ENCODE assay signal across 1 cellular context in the genomic region with DNA sequence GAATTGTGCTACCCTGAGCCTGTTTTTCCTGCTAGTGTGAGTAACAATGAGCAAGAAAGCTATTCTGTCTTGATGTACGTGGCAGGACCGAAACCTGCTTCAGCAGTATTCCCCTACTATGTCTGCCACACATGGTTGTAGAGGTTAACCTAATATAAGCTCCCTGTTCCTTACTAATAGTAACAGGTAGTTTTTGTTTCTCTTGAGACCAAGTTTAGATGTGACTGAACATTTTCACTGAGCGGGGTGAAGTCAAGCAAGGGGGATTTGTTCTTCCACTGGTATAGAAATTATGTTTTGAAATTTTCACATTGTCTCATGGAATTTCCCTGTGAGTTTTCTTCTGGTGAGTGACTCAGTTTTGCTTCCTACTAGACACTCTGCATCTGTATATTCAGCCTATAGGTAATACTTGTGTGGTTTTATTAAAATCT.
TF ChIP-seq lines count a peak whose summit lies in the region.

No MANE protein-coding gene starts in this region.

TF ChIP-seq in GM12878, 131 proteins besides CTCF, POLR2A, EP300 and RAD21 (continued from another document):
- TF ChIP-seq, protein P1, sequence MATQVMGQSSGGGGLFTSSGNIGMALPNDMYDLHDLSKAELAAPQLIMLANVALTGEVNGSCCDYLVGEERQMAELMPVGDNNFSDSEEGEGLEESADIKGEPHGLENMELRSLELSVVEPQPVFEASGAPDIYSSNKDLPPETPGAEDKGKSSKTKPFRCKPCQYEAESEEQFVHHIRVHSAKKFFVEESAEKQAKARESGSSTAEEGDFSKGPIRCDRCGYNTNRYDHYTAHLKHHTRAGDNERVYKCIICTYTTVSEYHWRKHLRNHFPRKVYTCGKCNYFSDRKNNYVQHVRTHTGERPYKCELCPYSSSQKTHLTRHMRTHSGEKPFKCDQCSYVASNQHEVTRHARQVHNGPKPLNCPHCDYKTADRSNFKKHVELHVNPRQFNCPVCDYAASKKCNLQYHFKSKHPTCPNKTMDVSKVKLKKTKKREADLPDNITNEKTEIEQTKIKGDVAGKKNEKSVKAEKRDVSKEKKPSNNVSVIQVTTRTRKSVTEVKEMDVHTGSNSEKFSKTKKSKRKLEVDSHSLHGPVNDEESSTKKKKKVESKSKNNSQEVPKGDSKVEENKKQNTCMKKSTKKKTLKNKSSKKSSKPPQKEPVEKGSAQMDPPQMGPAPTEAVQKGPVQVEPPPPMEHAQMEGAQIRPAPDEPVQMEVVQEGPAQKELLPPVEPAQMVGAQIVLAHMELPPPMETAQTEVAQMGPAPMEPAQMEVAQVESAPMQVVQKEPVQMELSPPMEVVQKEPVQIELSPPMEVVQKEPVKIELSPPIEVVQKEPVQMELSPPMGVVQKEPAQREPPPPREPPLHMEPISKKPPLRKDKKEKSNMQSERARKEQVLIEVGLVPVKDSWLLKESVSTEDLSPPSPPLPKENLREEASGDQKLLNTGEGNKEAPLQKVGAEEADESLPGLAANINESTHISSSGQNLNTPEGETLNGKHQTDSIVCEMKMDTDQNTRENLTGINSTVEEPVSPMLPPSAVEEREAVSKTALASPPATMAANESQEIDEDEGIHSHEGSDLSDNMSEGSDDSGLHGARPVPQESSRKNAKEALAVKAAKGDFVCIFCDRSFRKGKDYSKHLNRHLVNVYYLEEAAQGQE (IDR thresholded peaks at IDR 0.05; ENCODE audit: low read depth, low read length) = no peak
- TF ChIP-seq, protein P2, sequence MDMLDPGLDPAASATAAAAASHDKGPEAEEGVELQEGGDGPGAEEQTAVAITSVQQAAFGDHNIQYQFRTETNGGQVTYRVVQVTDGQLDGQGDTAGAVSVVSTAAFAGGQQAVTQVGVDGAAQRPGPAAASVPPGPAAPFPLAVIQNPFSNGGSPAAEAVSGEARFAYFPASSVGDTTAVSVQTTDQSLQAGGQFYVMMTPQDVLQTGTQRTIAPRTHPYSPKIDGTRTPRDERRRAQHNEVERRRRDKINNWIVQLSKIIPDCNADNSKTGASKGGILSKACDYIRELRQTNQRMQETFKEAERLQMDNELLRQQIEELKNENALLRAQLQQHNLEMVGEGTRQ (IDR thresholded peaks at IDR 0.05; ENCODE audit: borderline replicate concordance, low read depth, low read length) = no peak
- TF ChIP-seq ZNF384 (IDR thresholded peaks at IDR 0.05; ENCODE audit: borderline replicate concordance, low read depth, low read length) (no peak), TBL1XR1 (IDR thresholded peaks at IDR 0.05; ENCODE audit: low read depth, low read length) (no peak; the same call in 1 of the 2 replicates), NFIC (IDR thresholded peaks at IDR 0.05; ENCODE audit: low read depth, low read length) (peak; percentile 76), NR2C2 (IDR thresholded peaks at IDR 0.05; ENCODE audit: borderline replicate concordance, control insufficient read depth, insufficient read length, low read depth) (no peak), CBX5 (IDR thresholded peaks at IDR 0.05; ENCODE audit: low read depth) (no peak), SMC3 (IDR thresholded peaks at IDR 0.05; ENCODE audit: borderline replicate concordance, low read length) (no peak), TCF12 (IDR thresholded peaks at IDR 0.05; ENCODE audit: low read depth, low read length) (no peak), BMI1 (IDR thresholded peaks at IDR 0.05; ENCODE audit: borderline replicate concordance) (no peak), SUZ12 (IDR thresholded peaks at IDR 0.05; ENCODE audit: unreplicated experiment) (no peak), NR2F1 (conservative IDR thresholded peaks at IDR 0.05) (0 out of 2 replicates have a peak, but pooled peaks have one; percentile 16), HDGF (IDR thresholded peaks at IDR 0.05) (no peak), DPF2 (IDR thresholded peaks at IDR 0.05) (0 out of 2 replicates have a peak, but pooled peaks have one; percentile 32), RELA (IDR thresholded peaks at IDR 0.05; ENCODE audit: borderline replicate concordance, partially characterized antibody) (peak; percentile 32), KLF5 (IDR thresholded peaks at IDR 0.05; ENCODE audit: partially characterized antibody) (no peak), PML (IDR thresholded peaks at IDR 0.05; ENCODE audit: low read length) (0 out of 2 replicates have a peak, but pooled peaks have one; percentile 33), IKZF1 (conservative IDR thresholded peaks at IDR 0.05) (peak; percentile 74), ZNF207 (IDR thresholded peaks at IDR 0.05; ENCODE audit: borderline replicate concordance) (no peak), FOXM1 (IDR thresholded peaks at IDR 0.05; ENCODE audit: low read depth, low read length) (peak; percentile 59; the same call in 1 of the 2 replicates)
- TF ChIP-seq, protein P3, sequence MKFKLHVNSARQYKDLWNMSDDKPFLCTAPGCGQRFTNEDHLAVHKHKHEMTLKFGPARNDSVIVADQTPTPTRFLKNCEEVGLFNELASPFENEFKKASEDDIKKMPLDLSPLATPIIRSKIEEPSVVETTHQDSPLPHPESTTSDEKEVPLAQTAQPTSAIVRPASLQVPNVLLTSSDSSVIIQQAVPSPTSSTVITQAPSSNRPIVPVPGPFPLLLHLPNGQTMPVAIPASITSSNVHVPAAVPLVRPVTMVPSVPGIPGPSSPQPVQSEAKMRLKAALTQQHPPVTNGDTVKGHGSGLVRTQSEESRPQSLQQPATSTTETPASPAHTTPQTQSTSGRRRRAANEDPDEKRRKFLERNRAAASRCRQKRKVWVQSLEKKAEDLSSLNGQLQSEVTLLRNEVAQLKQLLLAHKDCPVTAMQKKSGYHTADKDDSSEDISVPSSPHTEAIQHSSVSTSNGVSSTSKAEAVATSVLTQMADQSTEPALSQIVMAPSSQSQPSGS (IDR thresholded peaks at IDR 0.05; ENCODE audit: low read length) = peak; percentile 70
- TF ChIP-seq, protein P4, sequence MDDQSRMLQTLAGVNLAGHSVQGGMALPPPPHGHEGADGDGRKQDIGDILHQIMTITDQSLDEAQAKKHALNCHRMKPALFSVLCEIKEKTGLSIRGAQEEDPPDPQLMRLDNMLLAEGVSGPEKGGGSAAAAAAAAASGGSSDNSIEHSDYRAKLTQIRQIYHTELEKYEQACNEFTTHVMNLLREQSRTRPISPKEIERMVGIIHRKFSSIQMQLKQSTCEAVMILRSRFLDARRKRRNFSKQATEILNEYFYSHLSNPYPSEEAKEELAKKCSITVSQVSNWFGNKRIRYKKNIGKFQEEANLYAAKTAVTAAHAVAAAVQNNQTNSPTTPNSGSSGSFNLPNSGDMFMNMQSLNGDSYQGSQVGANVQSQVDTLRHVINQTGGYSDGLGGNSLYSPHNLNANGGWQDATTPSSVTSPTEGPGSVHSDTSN (IDR thresholded peaks at IDR 0.05; ENCODE audit: insufficient replicate concordance, low read depth, low read length) = no peak
